In genomic region chrX:107775000-107775733, GRCh38 we compare ENCODE assay signal across 1 cellular context.
TF ChIP-seq lines count a peak whose summit lies in the region.

No MANE protein-coding gene starts in this region.

TF ChIP-seq in endothelial cell of umbilical vein, 7 proteins besides CTCF, POLR2A, EP300 and RAD21:
- no peak for TF ChIP-seq MAX (IDR thresholded peaks at IDR 0.05; ENCODE audit: insufficient read depth, insufficient read length)
- TF ChIP-seq GATA2 (IDR thresholded peaks at IDR 0.05; ENCODE audit: insufficient read depth, insufficient read length, low read depth, low read length): no peak
- TF ChIP-seq FOS (IDR thresholded peaks at IDR 0.05; ENCODE audit: borderline replicate concordance, insufficient read depth, low read length): no peak
- no peak for TF ChIP-seq EZH2 (IDR thresholded peaks at IDR 0.05; ENCODE audit: borderline replicate concordance, low read depth, low read length, severe bottlenecking)
- no peak for TF ChIP-seq POLR2AphosphoS5 (IDR thresholded peaks at IDR 0.05; ENCODE audit: insufficient read depth, low read depth, low read length)
- TF ChIP-seq JUN (IDR thresholded peaks at IDR 0.05; ENCODE audit: borderline replicate concordance, insufficient read depth, insufficient read length, low read depth): no peak
- TF ChIP-seq MYC (IDR thresholded peaks at IDR 0.05; ENCODE audit: low read depth, low read length): no peak
